ENCODE assay signal across 18 cellular contexts in genomic region chr15:40388941-40389823, GRCh38. TPM values are rescaled to one million over a fixed set of nuclear protein-coding genes. Genes with fewer than 3 reads are reported as not detected.
A peak's percentile ranks its signal among the peaks of the same experiment; 100 is the strongest.
DNase-seq lines count a peak whose midpoint lies in the region; ATAC-seq and TF ChIP-seq lines count a peak whose summit lies in the region.
"Had no signal": no experiment of that assay in that cellular context is flagged by ENCODE, and none has a peak within 500 bp of the region (broad histone marks: within the 10 kb centered on the region; RNA-seq: fewer than 3 reads in every experiment).

No MANE protein-coding gene starts in this region.

- H3K27me3 ChIP-seq in heart left ventricle = no peaks in the 10 kb centered on the region
- H3K27me3 ChIP-seq in left ventricle myocardium inferior (ENCODE audit: low read depth) = no peaks in the 10 kb centered on the region
- no peaks in the 10 kb centered on the region for H3K27me3 ChIP-seq in liver (ENCODE audit: control insufficient read depth in 4 of 4, insufficient read depth in 4 of 4, low read length in 3 of 4)
- H3K27me3 ChIP-seq in upper lobe of right lung = no peaks in the 10 kb centered on the region
- H3K27me3 ChIP-seq in gastrocnemius medialis = no peaks in the 10 kb centered on the region
- H3K27me3 ChIP-seq: heart right ventricle, neural progenitor cell had no signal

- DNase-seq in heart left ventricle (no peak), left ventricle myocardium inferior (no peak), amniotic epithelial cell (ENCODE audit: low read depth) (peak; percentile 97), upper lobe of right lung (peak; percentile 72), gastrocnemius medialis (no peak), NCI-H1417 treated with DMSO at 0.1 percent for 48 hours (lab: John Stamatoyannopoulos, UW) (no peak)
- DNase-seq: activated naive CD4-positive, alpha-beta T cell treated with anti-CD3 and anti-CD28 coated beads for 36 hours; Calu3; endodermal cell; heart right ventricle; KG1; NCI-H187 treated with DMSO at 0.1 percent for 48 hours; NCI-H748 treated with DMSO at 0.1 percent for 48 hours had no signal

- 84 to 94% (median 91%) methylated on average over 13 of the region's 13 CpGs for WGBS in heart left ventricle, 4 donors
- 60% methylated on average over 13 of the region's 13 CpGs for WGBS in liver

- intact Hi-C loops in heart left ventricle (cut with DNase I) (no loop called here), left ventricle myocardium inferior (cut with micrococcal nuclease) (no loop called here), upper lobe of right lung (cut with DNase I) (no loop called here), gastrocnemius medialis (cut with DNase I; ENCODE audit: low total_unique reads) (no loop called here)

- no peak for TF ChIP-seq CTCF in heart left ventricle (IDR thresholded peaks at IDR 0.05)
- TF ChIP-seq CTCF in left ventricle myocardium inferior (IDR thresholded peaks at IDR 0.05; ENCODE audit: borderline replicate concordance) = no peak
- TF ChIP-seq CTCF in liver (IDR thresholded peaks at IDR 0.05; ENCODE audit: low read depth, low read length, missing input control) = no peak
- TF ChIP-seq CTCF in upper lobe of right lung (IDR thresholded peaks at IDR 0.05) = no peak
- no peak for TF ChIP-seq CTCF in gastrocnemius medialis (IDR thresholded peaks at IDR 0.05 in 4 of 5, conservative IDR thresholded peaks at IDR 0.05 in 1 of 5)

- peak in 1 of 2 donors; percentile 26 for TF ChIP-seq RAD21 in liver (IDR thresholded peaks at IDR 0.05)

- no peak overlapping the region for H3K9ac ChIP-seq in liver (ENCODE audit: low read depth in 1 of 2, low read length in 2 of 2)
- H3K9ac ChIP-seq: neural progenitor cell had no signal

- no peaks in the 10 kb centered on the region for H3K9me3 ChIP-seq in heart left ventricle
- no peaks in the 10 kb centered on the region for H3K9me3 ChIP-seq in left ventricle myocardium inferior (replicated peaks)
- H3K9me3 ChIP-seq in liver (ENCODE audit: control insufficient read depth in 4 of 4, low read length in 3 of 4) = no peaks in the 10 kb centered on the region
- no peaks in the 10 kb centered on the region for H3K9me3 ChIP-seq in upper lobe of right lung
- H3K9me3 ChIP-seq in gastrocnemius medialis = no peaks in the 10 kb centered on the region
- H3K9me3 ChIP-seq: heart right ventricle had no signal

- ATAC-seq in heart left ventricle (peak in 3 of 4 donors; percentile 53 to 70 (median 59)), upper lobe of right lung (peak; percentile 86), gastrocnemius medialis (no peak), GM18498 (IDR thresholded peaks at IDR 0.05; ENCODE audit: unreplicated experiment) (no peak)
- ATAC-seq: GM23338 had no signal

- H3K27ac ChIP-seq in heart left ventricle (peak overlapping the region in 1 of 12 donors; percentile 63), left ventricle myocardium inferior (replicated peaks) (no peak overlapping the region), liver (ENCODE audit: low read depth in 1 of 2, low read length in 2 of 2) (peak overlapping the region; percentile 15 to 55), upper lobe of right lung (peak overlapping the region; percentile 76), gastrocnemius medialis (no peak overlapping the region)
- H3K27ac ChIP-seq: neural progenitor cell had no signal

- TF ChIP-seq POLR2A in heart left ventricle (IDR thresholded peaks at IDR 0.05) (no peak), gastrocnemius medialis (IDR thresholded peaks at IDR 0.05) (no peak)

- H3K4me1 ChIP-seq in heart left ventricle (peaks cover 0 to 18% (median 0%) of the 10 kb centered on the region in 12 donors), left ventricle myocardium inferior (peaks cover under 1% of the 10 kb centered on the region), liver (ENCODE audit: control insufficient read depth in 4 of 4, insufficient read depth in 4 of 4, low read length in 3 of 4) (peaks cover 4 to 9% (median 7%) of the 10 kb centered on the region in 4 donors), upper lobe of right lung (peaks cover 15% of the 10 kb centered on the region), gastrocnemius medialis (no peaks in the 10 kb centered on the region)

- H3K4me3 ChIP-seq in heart left ventricle (no peak overlapping the region), left ventricle myocardium inferior (no peak overlapping the region), liver (ENCODE audit: low read depth in 1 of 3, low read length in 3 of 3) (no peak overlapping the region), upper lobe of right lung (no peak overlapping the region), gastrocnemius medialis (no peak overlapping the region)
- H3K4me3 ChIP-seq: GM23338, heart right ventricle, neural progenitor cell had no signal

- in situ Hi-C loops in gastrocnemius medialis (cut with MboI; ENCODE audit: low sequenced_read_pairs in 4 of 4) = no loop called here

- H3K36me3 ChIP-seq in heart left ventricle (peaks cover 0 to 72% (median 63%) of the 10 kb centered on the region in 9 donors), left ventricle myocardium inferior (peaks cover 53% of the 10 kb centered on the region), liver (ENCODE audit: control insufficient read depth in 4 of 4, insufficient read depth in 3 of 4, low read depth in 1 of 4, low read length in 3 of 4) (peaks cover 5 to 12% (median 9%) of the 10 kb centered on the region in 4 donors), upper lobe of right lung (peaks cover 44% of the 10 kb centered on the region), gastrocnemius medialis (peaks cover 0 to 63% of the 10 kb centered on the region in 2 donors)

TF ChIP-seq in liver, 16 proteins besides CTCF, POLR2A, EP300 and RAD21 (continues in another document):
- no peak for TF ChIP-seq TAF1 (conservative IDR thresholded peaks at IDR 0.05)
- TF ChIP-seq ATF3 (IDR thresholded peaks at IDR 0.05) = peak; percentile 15
- TF ChIP-seq RXRA (IDR thresholded peaks at IDR 0.05) = peak; percentile 57 to 85
- TF ChIP-seq FOXA2 (IDR thresholded peaks at IDR 0.05) = peak; percentile 70
- TF ChIP-seq REST (IDR thresholded peaks at IDR 0.05) = peak; percentile 68
- peak in 1 of 2 donors; percentile 57 for TF ChIP-seq JUND (IDR thresholded peaks at IDR 0.05)
- no peak for TF ChIP-seq FOXA1 (IDR thresholded peaks at IDR 0.05)

RNA-seq across cellular contexts. Expression of gene KNSTRN, which starts 6.7 kb away (rescaled TPM):
- total RNA-seq in heart left ventricle (10 to 100 TPM in 4 of 9 donors, 1 to 10 TPM in 5; 8.9 to 20.1 (median 9.9) TPM), left ventricle myocardium inferior (9.0 TPM), liver (10 to 100 TPM in 1 of 2 donors, 1 to 10 TPM in 1; 9.0 to 28.1 TPM), upper lobe of right lung (18.1 TPM), gastrocnemius medialis (10 to 100 TPM; 10.8 to 30.9 (median 22.1) TPM)
- polyA plus RNA-seq in heart left ventricle (10 to 100 TPM in 1 of 2 donors, 1 to 10 TPM in 1; 8.0 to 16.7 TPM), liver (1 to 10 TPM; 3.4 to 8.8 TPM)

RNA-seq across cellular contexts. Expression of gene IVD, which starts 16.4 kb away (rescaled TPM):
- 100 to 1,000 TPM in 4 of 9 donors, 10 to 100 TPM in 5; 72.1 to 130 (median 99.8) TPM for total RNA-seq in heart left ventricle
- 10 to 100 TPM; 52.9 to 56.2 TPM for polyA plus RNA-seq in heart left ventricle
- 106 TPM for total RNA-seq in left ventricle myocardium inferior
- 10 to 100 TPM; 40.3 to 95.7 TPM for total RNA-seq in liver
- polyA plus RNA-seq in liver = 100 to 1,000 TPM in 1 of 2 donors, 10 to 100 TPM in 1; 93.0 to 156 TPM
- 115 TPM for total RNA-seq in upper lobe of right lung
- total RNA-seq in gastrocnemius medialis = 10 to 100 TPM; 27.4 to 34.1 (median 29.1) TPM

RNA-seq across cellular contexts. Expression of gene DISP2, which starts 31.2 kb away (rescaled TPM):
- total RNA-seq in heart left ventricle = 1 to 10 TPM in 2 of 9 donors, under 1 TPM in 7; 0.13 to 1.1 (median 0.40) TPM
- polyA plus RNA-seq in heart left ventricle = 1 to 10 TPM in 1 of 2 donors, under 1 TPM in 1; 0.10 to 1.8 TPM
- total RNA-seq in left ventricle myocardium inferior = 3.0 TPM
- under 1 TPM; under 0.01 TPM for total RNA-seq in liver
- under 1 TPM in 1 of 2 donors, not detected in 1; 0.23 TPM for polyA plus RNA-seq in liver
- 6.5 TPM for total RNA-seq in upper lobe of right lung
- total RNA-seq in gastrocnemius medialis = under 1 TPM; 0.02 to 0.12 (median 0.06) TPM

RNA-seq across cellular contexts. Expression of gene PHGR1, which starts 38.3 kb away (rescaled TPM):
- total RNA-seq in heart left ventricle (not detected), left ventricle myocardium inferior (not detected), liver (under 1 TPM in 1 of 2 donors, not detected in 1; 0.33 TPM), upper lobe of right lung (not detected), gastrocnemius medialis (10 to 100 TPM in 1 of 4 donors, not detected in 3; 12.1 TPM)
- polyA plus RNA-seq in heart left ventricle (1 to 10 TPM in 1 of 2 donors, under 1 TPM in 1; 0.71 to 1.4 TPM), liver (not detected)
- total RNA-seq: activated naive CD4-positive, alpha-beta T cell treated with anti-CD3 and anti-CD28 coated beads for 36 hours; Calu3; endodermal cell; GM23338; heart right ventricle; lung microvascular endothelial cell had no signal
- polyA plus RNA-seq: GM23338, heart right ventricle had no signal

RNA-seq across cellular contexts. Expression of gene CCDC9B, which starts 48.4 kb away (rescaled TPM):
- total RNA-seq in heart left ventricle (100 to 1,000 TPM in 7 of 9 donors, 10 to 100 TPM in 2; 54.1 to 165 (median 119) TPM), left ventricle myocardium inferior (155 TPM), liver (1 to 10 TPM in 1 of 2 donors, under 1 TPM in 1; 0.61 to 4.4 TPM), upper lobe of right lung (72.5 TPM), gastrocnemius medialis (10 to 100 TPM; 14.4 to 55.1 (median 20.5) TPM)
- polyA plus RNA-seq in heart left ventricle (100 to 1,000 TPM in 1 of 2 donors, 10 to 100 TPM in 1; 38.0 to 121 TPM), liver (under 1 TPM; 0.43 to 0.85 TPM)

Comparison
In these comparisons a context has a peak if more than half of its experiments do, and no peak if none do; other contexts are left out.
1. ATAC-seq: peak in heart left ventricle (3 of 4) and upper lobe of right lung (single experiment); none in gastrocnemius medialis (0 of 2) and GM18498 (single experiment).
2. DNase-seq: peak in amniotic epithelial cell (single experiment) and upper lobe of right lung (single experiment); none in heart left ventricle (0 of 5), left ventricle myocardium inferior (single experiment), gastrocnemius medialis (0 of 2) and NCI-H1417 treated with DMSO at 0.1 percent for 48 hours (single experiment).
3. H3K27ac ChIP-seq: peak in liver (2 of 2) and upper lobe of right lung (single experiment); none in left ventricle myocardium inferior (single experiment) and gastrocnemius medialis (0 of 4).